In the genomic region with DNA sequence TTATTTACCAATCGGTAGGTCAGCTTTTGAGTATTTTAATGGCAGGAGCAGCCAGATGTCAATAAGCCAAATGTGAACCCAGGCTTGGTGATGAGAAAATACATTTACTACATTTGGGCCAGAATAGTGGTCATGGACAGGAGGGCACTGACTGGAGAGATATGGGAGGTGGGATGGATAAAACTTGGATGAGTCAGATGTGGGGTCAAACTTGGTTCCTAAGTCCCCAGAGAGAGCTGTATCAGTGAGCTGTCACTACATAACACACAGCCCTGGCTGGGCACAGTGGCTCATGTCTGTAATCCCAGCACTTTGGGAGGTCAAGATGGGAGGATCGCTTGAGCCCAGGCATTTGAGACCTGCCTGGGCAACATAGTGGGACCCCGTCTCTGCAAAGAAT, we compare ENCODE assay signal across 14 cellular contexts. TPM values are rescaled to one million over a fixed set of nuclear protein-coding genes. Genes with fewer than 3 reads are reported as not detected.
DNase-seq lines count a peak whose midpoint lies in the region; ATAC-seq, FAIRE-seq and TF ChIP-seq lines count a peak whose summit lies in the region.
"Had no signal": no experiment of that assay in that cellular context is flagged by ENCODE, and none has a peak within 500 bp of the region (broad histone marks: within the 10 kb centered on the region; RNA-seq: fewer than 3 reads in every experiment).

No MANE protein-coding gene starts in this region.

- POLR2A ChIA-PET in HEK293 (lab: Yijun Ruan, JAX), result interaction anchor here (1.0 kb wide), 1 partner anchor 9 kb away, joined by 3 read pairs; no protein-coding TSS in a partner anchor

- no peak overlapping the region for H3K4me3 Mint-ChIP-seq in astrocyte (ENCODE audit: unreplicated experiment)
- H3K4me3 Mint-ChIP-seq: IgD-negative memory B cell; stimulated activated memory B cell treated with anti-CD40 and anti-IgM and Interleukin-4, amounts not matched to agents 10 μg/mL and 1 μg/mL and 100 μg/mL, for 72 hours had no signal

- WGBS in lung, 2 donors, result 94 to 99% methylated on average over 3 of the region's 3 CpGs
- 84% methylated on average over 3 of the region's 3 CpGs for WGBS in suprapubic skin

- FAIRE-seq in astrocyte (lab: Jason Lieb, UNC), result no peak

- no peak for TF ChIP-seq POLR2A in suprapubic skin (IDR thresholded peaks at IDR 0.05)

- DNase-seq in astrocyte (ENCODE audit: low read depth), result no peak
- no peak for DNase-seq in lung (ENCODE audit: low spot score)
- DNase-seq in suprapubic skin (ENCODE audit: low spot score in 2 of 2), result no peak
- no peak for DNase-seq in inferior parietal cortex (ENCODE audit: extremely low spot score)
- no peak for DNase-seq in ecto neural progenitor cell (ENCODE audit: low spot score)
- no peak for DNase-seq in HCEC 1CT
- DNase-seq: effector memory CD4-positive, alpha-beta T cell; NCI-H1694; RPMI8226; stimulated activated CD4-positive, alpha-beta T cell treated with anti-CD3 and anti-CD28 coated beads, Interleukin-2, amount 100 ng/mL, for 48 hours had no signal

- H3K4me1 Mint-ChIP-seq in astrocyte (ENCODE audit: low read depth, unreplicated experiment), result peaks cover 46% of the 10 kb centered on the region

- H3K27me3 Mint-ChIP-seq in astrocyte (ENCODE audit: low read depth, unreplicated experiment), result no peaks in the 10 kb centered on the region
- H3K27me3 Mint-ChIP-seq: IgD-negative memory B cell; stimulated activated memory B cell treated with anti-CD40 and anti-IgM and Interleukin-4, amounts not matched to agents 10 μg/mL and 1 μg/mL and 100 μg/mL, for 72 hours had no signal

- TF ChIP-seq EP300 in suprapubic skin (IDR thresholded peaks at IDR 0.05), result no peak

- no peaks in the 10 kb centered on the region for H3K27me3 ChIP-seq in astrocyte (ENCODE audit: insufficient read depth, low read length)
- no peaks in the 10 kb centered on the region for H3K27me3 ChIP-seq in lung (ENCODE audit: control insufficient read depth, insufficient read depth)
- no peaks in the 10 kb centered on the region for H3K27me3 ChIP-seq in suprapubic skin

- peaks cover 14% of the 10 kb centered on the region for H3K36me3 Mint-ChIP-seq in astrocyte (ENCODE audit: low read depth, unreplicated experiment)

- H2AFZ ChIP-seq in astrocyte (ENCODE audit: low read depth, low read length), result no peak overlapping the region

- no peak overlapping the region for H3K4me2 ChIP-seq in astrocyte (ENCODE audit: low read length)

- H3K9me3 Mint-ChIP-seq in astrocyte (ENCODE audit: unreplicated experiment), result no peaks in the 10 kb centered on the region
- H3K9me3 Mint-ChIP-seq: IgD-negative memory B cell; stimulated activated memory B cell treated with anti-CD40 and anti-IgM and Interleukin-4, amounts not matched to agents 10 μg/mL and 1 μg/mL and 100 μg/mL, for 72 hours had no signal

- H3K4me1 ChIP-seq in HEK293 (ENCODE audit: control insufficient read depth, insufficient read depth, low read length), result peaks cover 12% of the 10 kb centered on the region
- H3K4me1 ChIP-seq in astrocyte (ENCODE audit: insufficient read depth, low read length), result peaks cover 56% of the 10 kb centered on the region
- H3K4me1 ChIP-seq in lung (ENCODE audit: control insufficient read depth in 2 of 2, insufficient read depth in 2 of 2, low read length in 2 of 2), result peaks cover 6 to 20% of the 10 kb centered on the region in 2 donors
- peaks cover 50% of the 10 kb centered on the region for H3K4me1 ChIP-seq in suprapubic skin

- ATAC-seq in lung (ENCODE audit: insufficient read depth, low FRiP score) (no peak), HG02610 (IDR thresholded peaks at IDR 0.05; ENCODE audit: unreplicated experiment) (no peak)
- ATAC-seq: stimulated activated memory B cell treated with anti-CD40 and anti-IgM and Interleukin-4, amounts not matched to agents 10 μg/mL and 1 μg/mL and 100 μg/mL, for 72 hours had no signal

- H3K9me3 ChIP-seq in HEK293 (ENCODE audit: control insufficient read depth, insufficient read depth, low read depth, low read length) (no peaks in the 10 kb centered on the region), astrocyte (ENCODE audit: insufficient read depth, low read depth, low read length) (no peaks in the 10 kb centered on the region), lung (ENCODE audit: control insufficient read depth in 2 of 2, insufficient read depth in 1 of 2, low read length in 1 of 2) (no peaks in the 10 kb centered on the region), suprapubic skin (no peaks in the 10 kb centered on the region)

- H3K36me3 ChIP-seq in HEK293 (ENCODE audit: control insufficient read depth in 2 of 2, insufficient read depth in 1 of 2, low read length in 2 of 2) (peaks cover 3% of the 10 kb centered on the region in 2 experiments; a peak in 2 of 3 replicates), astrocyte (ENCODE audit: insufficient read depth, low read length) (peaks cover 2% of the 10 kb centered on the region), lung (ENCODE audit: control insufficient read depth in 2 of 2, insufficient read depth in 2 of 2, low read length in 2 of 2) (peaks cover 0 to 2% of the 10 kb centered on the region in 2 donors), suprapubic skin (no peaks in the 10 kb centered on the region)

- H3K79me2 ChIP-seq in astrocyte (ENCODE audit: insufficient read depth, low read length), result peaks cover 72% of the 10 kb centered on the region

- TF ChIP-seq CTCF in HEK293 (tag by site-specific recombination; IDR thresholded peaks at IDR 0.05), result no peak
- no peak for TF ChIP-seq CTCF in astrocyte (IDR thresholded peaks at IDR 0.05; ENCODE audit: insufficient read depth, low read depth, low read length)
- TF ChIP-seq CTCF in lung (IDR thresholded peaks at IDR 0.05; ENCODE audit: control extremely low read depth, extremely low read depth), result no peak
- no peak for TF ChIP-seq CTCF in suprapubic skin (IDR thresholded peaks at IDR 0.05)

- H3K4me3 ChIP-seq in HEK293 (ENCODE audit: low read depth, low read length), result no peak overlapping the region
- no peak overlapping the region for H3K4me3 ChIP-seq in astrocyte (ENCODE audit: insufficient read depth, low read depth, low read length)
- no peak overlapping the region for H3K4me3 ChIP-seq in lung
- no peak overlapping the region for H3K4me3 ChIP-seq in suprapubic skin

- H3K9ac ChIP-seq in astrocyte (ENCODE audit: low read length), result peak overlapping the region; percentile 29

- H4K20me1 ChIP-seq in astrocyte (ENCODE audit: insufficient read depth, low read length), result peaks cover 67% of the 10 kb centered on the region

- CTCF ChIA-PET in HEK293 (lab: Yijun Ruan, JAX), result no interaction called here

- H3K27ac Mint-ChIP-seq in astrocyte (ENCODE audit: unreplicated experiment), result peak overlapping the region; percentile 44
- H3K27ac Mint-ChIP-seq: stimulated activated memory B cell treated with anti-CD40 and anti-IgM and Interleukin-4, amounts not matched to agents 10 μg/mL and 1 μg/mL and 100 μg/mL, for 72 hours had no signal

- H3K27ac ChIP-seq in HEK293 (ENCODE audit: extremely low read depth, low read depth, low read length), result no peak overlapping the region
- peak overlapping the region; percentile 98 for H3K27ac ChIP-seq in astrocyte (ENCODE audit: low read depth, low read length)
- H3K27ac ChIP-seq in lung (ENCODE audit: low read depth in 1 of 2, low read length in 1 of 2), result peak overlapping the region; percentile 7 to 28
- peak overlapping the region; percentile 38 for H3K27ac ChIP-seq in suprapubic skin

TF ChIP-seq in HEK293, 187 proteins besides CTCF, POLR2A, EP300 and RAD21:
- TF ChIP-seq KLF1 (tag by site-specific recombination; IDR thresholded peaks at IDR 0.05), result no peak
- TF ChIP-seq, protein P1, sequence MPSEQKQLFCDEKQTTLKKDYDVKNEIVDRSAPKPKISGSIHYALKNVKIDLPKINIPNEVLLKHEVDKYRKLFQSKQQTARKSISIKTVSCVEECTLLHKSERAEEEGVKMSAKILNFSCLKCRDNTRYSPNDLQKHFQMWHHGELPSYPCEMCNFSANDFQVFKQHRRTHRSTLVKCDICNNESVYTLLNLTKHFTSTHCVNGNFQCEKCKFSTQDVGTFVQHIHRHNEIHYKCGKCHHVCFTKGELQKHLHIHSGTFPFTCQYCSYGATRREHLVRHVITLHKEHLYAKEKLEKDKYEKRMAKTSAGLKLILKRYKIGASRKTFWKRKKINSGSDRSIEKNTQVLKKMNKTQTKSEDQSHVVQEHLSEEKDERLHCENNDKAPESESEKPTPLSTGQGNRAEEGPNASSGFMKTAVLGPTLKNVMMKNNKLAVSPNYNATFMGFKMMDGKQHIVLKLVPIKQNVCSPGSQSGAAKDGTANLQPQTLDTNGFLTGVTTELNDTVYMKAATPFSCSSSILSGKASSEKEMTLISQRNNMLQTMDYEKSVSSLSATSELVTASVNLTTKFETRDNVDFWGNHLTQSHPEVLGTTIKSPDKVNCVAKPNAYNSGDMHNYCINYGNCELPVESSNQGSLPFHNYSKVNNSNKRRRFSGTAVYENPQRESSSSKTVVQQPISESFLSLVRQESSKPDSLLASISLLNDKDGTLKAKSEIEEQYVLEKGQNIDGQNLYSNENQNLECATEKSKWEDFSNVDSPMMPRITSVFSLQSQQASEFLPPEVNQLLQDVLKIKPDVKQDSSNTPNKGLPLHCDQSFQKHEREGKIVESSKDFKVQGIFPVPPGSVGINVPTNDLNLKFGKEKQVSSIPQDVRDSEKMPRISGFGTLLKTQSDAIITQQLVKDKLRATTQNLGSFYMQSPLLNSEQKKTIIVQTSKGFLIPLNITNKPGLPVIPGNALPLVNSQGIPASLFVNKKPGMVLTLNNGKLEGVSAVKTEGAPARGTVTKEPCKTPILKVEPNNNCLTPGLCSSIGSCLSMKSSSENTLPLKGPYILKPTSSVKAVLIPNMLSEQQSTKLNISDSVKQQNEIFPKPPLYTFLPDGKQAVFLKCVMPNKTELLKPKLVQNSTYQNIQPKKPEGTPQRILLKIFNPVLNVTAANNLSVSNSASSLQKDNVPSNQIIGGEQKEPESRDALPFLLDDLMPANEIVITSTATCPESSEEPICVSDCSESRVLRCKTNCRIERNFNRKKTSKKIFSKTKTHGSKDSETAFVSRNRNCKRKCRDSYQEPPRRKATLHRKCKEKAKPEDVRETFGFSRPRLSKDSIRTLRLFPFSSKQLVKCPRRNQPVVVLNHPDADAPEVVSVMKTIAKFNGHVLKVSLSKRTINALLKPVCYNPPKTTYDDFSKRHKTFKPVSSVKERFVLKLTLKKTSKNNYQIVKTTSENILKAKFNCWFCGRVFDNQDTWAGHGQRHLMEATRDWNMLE (tag by site-specific recombination; conservative IDR thresholded peaks at IDR 0.05; ENCODE audit: low read depth), result no peak
- no peak for TF ChIP-seq KLF7 (tag by site-specific recombination; IDR thresholded peaks at IDR 0.05; ENCODE audit: borderline replicate concordance)
- peak; percentile 33; the same call in 1 of the 2 replicates for TF ChIP-seq ZNF121 (tag by site-specific recombination; IDR thresholded peaks at IDR 0.05)

RNA-seq across cellular contexts. Expression of a gene that starts 51.7 kb away (rescaled TPM):
- total RNA-seq in astrocyte, result 159 and 170 TPM in 2 replicates
- total RNA-seq in lung, result 100 to 1,000 TPM; 177 to 190 TPM
- 10 to 100 TPM; 68.0 to 76.5 TPM for polyA plus RNA-seq in lung
- 10 to 100 TPM; 48.5 to 84.7 (median 70.5) TPM for total RNA-seq in suprapubic skin
- polyA plus RNA-seq: IgD-negative memory B cell had no signal

RNA-seq across cellular contexts. Expression of a gene that starts 52.6 kb away (rescaled TPM):
- 16.5 and 20.7 TPM in 2 replicates for total RNA-seq in astrocyte
- 10 to 100 TPM in 1 of 2 donors, 1 to 10 TPM in 1; 6.6 to 16.1 TPM for total RNA-seq in lung
- 1 to 10 TPM; 6.1 to 6.9 TPM for polyA plus RNA-seq in lung
- 10 to 100 TPM; 10.7 to 33.6 (median 22.9) TPM for total RNA-seq in suprapubic skin
